24 cellular contexts compared by ENCODE assay signal in the genomic region with DNA sequence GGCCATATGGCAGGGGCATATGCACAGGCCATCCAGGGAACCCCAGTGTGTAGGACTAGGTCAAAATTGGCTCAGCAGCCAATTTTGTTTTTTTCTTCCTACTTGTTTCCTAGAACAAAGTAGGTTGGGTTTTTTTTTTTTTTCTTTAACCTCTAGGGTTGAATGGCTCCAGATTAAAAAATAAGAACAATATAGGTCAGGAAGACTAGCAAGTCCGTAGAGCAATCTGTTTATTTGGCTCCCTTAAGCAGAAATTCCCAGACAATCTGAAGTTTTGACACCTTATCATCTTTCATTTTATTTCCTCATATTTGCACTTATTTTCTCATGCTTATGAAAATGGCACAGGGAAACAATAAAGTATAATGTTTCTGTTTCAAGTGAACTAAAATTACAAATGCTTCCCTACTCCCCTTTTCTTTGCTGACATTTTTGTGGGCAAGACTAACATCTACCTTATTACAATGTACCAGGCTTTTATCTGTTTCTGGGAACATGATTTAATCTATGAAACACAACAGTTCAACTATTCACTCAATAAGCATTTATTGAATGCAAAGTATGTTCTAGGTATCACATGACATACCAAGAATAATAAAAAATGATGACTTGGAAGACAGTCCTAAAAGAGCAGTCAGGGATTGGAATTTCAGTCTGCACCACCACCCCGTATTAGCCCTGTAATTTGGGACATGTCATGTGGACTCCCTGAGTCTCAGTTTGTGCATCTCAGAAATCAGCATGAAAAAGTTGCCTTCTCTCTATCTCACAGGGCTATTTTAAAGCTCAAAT. TPM values are rescaled to one million over a fixed set of nuclear protein-coding genes. Genes with fewer than 3 reads are reported as not detected.
DNase-seq lines count a peak whose midpoint lies in the region; ATAC-seq and TF ChIP-seq lines count a peak whose summit lies in the region.
"Had no signal": no experiment of that assay in that cellular context is flagged by ENCODE, and none has a peak within 500 bp of the region (broad histone marks: within the 10 kb centered on the region; RNA-seq: fewer than 3 reads in every experiment).

No MANE protein-coding gene starts in this region.

- no peak for TF ChIP-seq RAD21 in SK-N-SH (IDR thresholded peaks at IDR 0.05; ENCODE audit: low read length)

- no peaks in the 10 kb centered on the region for H4K20me1 ChIP-seq in SK-N-SH (ENCODE audit: insufficient read depth)

- no peaks in the 10 kb centered on the region for H3K79me2 ChIP-seq in SK-N-SH (ENCODE audit: insufficient read depth)

- H3K4me1 ChIP-seq in SK-N-SH (ENCODE audit: control insufficient read depth in 1 of 2, insufficient read depth in 2 of 2, low read depth in 1 of 2, low read length in 1 of 2) (no peaks in the 10 kb centered on the region), SJSA1 (replicated peaks) (peaks cover 18% of the 10 kb centered on the region), suprapubic skin (no peaks in the 10 kb centered on the region)
- H3K4me1 ChIP-seq: A549, upper lobe of left lung had no signal

- H3K9me2 ChIP-seq in SK-N-SH = no peaks in the 10 kb centered on the region

- TF ChIP-seq CTCF in SK-N-SH (IDR thresholded peaks at IDR 0.05) = no peak
- no peak for TF ChIP-seq CTCF in fibroblast of the aortic adventitia (IDR thresholded peaks at IDR 0.05; ENCODE audit: insufficient read depth, low read length)
- TF ChIP-seq CTCF in suprapubic skin (IDR thresholded peaks at IDR 0.05) = no peak

- 23% methylated on average over 2 of the region's 2 CpGs for WGBS in SK-N-SH (ENCODE audit: low lambda C conversion rate)
- 62% methylated on average over 2 of the region's 2 CpGs for WGBS in suprapubic skin

- H3K27me3 ChIP-seq in SK-N-SH (ENCODE audit: insufficient read depth) (no peaks in the 10 kb centered on the region), SJSA1 (replicated peaks) (no peaks in the 10 kb centered on the region), suprapubic skin (no peaks in the 10 kb centered on the region)
- H3K27me3 ChIP-seq: upper lobe of left lung had no signal

- H3K9me3 ChIP-seq in SK-N-SH (no peaks in the 10 kb centered on the region), SJSA1 (replicated peaks) (no peaks in the 10 kb centered on the region), suprapubic skin (no peaks in the 10 kb centered on the region)
- H3K9me3 ChIP-seq: A549, upper lobe of left lung had no signal

- H2AFZ ChIP-seq in SK-N-SH (ENCODE audit: low read depth) = no peak overlapping the region

- CTCF ChIA-PET in SK-N-SH (lab: Yijun Ruan, JAX) = no interaction called here

- H3K36me3 ChIP-seq in SK-N-SH (replicated peaks in 1 of 2; ENCODE audit: control insufficient read depth in 1 of 2, insufficient read depth in 2 of 2, low read length in 1 of 2) (no peaks in the 10 kb centered on the region), SJSA1 (no peaks in the 10 kb centered on the region), suprapubic skin (no peaks in the 10 kb centered on the region)
- H3K36me3 ChIP-seq: upper lobe of left lung had no signal

- POLR2A ChIA-PET in SK-N-SH (lab: Yijun Ruan, JAX) = no interaction called here

- H3K9ac ChIP-seq in SK-N-SH = no peak overlapping the region

- no peak overlapping the region for H3K4me2 ChIP-seq in SK-N-SH
- H3K4me2 ChIP-seq: A549 had no signal

- TF ChIP-seq EP300 in SK-N-SH (IDR thresholded peaks at IDR 0.05; ENCODE audit: borderline replicate concordance in 1 of 2, low read depth in 1 of 2, low read length in 1 of 2) (no peak), suprapubic skin (IDR thresholded peaks at IDR 0.05) (no peak)

- no peaks in the 10 kb centered on the region for H3F3A ChIP-seq in SK-N-SH (replicated peaks; ENCODE audit: insufficient read depth)

- no peak overlapping the region for H3K4me3 ChIP-seq in SK-N-SH (ENCODE audit: low read depth in 2 of 2, low read length in 1 of 2)
- H3K4me3 ChIP-seq in SJSA1 = no peak overlapping the region
- H3K4me3 ChIP-seq in fibroblast of the aortic adventitia (ENCODE audit: low read depth, low read length) = no peak overlapping the region
- no peak overlapping the region for H3K4me3 ChIP-seq in suprapubic skin
- H3K4me3 ChIP-seq: A549, upper lobe of left lung had no signal

- peak; percentile 40; the same call in 2 of the 3 replicates for ATAC-seq in SK-N-SH treated with all-trans-retinoic acid at 6 μM for 48 hours
- ATAC-seq: A549; activated CD4-positive, CD25-positive, alpha-beta regulatory T cell treated with anti-CD3 and anti-CD28 coated beads, Interleukin-2, amount 50 U/mL, for 24 hours; T-helper 17 cell had no signal

- no peak for DNase-seq in SK-N-SH
- peak in 1 of 2 experiments; percentile 50 for DNase-seq in SJSA1 (ENCODE audit: low read depth in 1 of 2, low spot score in 2 of 2)
- DNase-seq in fibroblast of the aortic adventitia (ENCODE audit: low read depth) = peak; percentile 67
- DNase-seq in suprapubic skin (ENCODE audit: low spot score in 2 of 2) = no peak
- DNase-seq in hippocampal formation (lab: John Stamatoyannopoulos, UW) = no peak
- no peak for DNase-seq in NCI-H128 (lab: John Stamatoyannopoulos, UW; ENCODE audit: unreplicated experiment)
- DNase-seq in HUDEP-2 (lab: John Stamatoyannopoulos, UW; ENCODE audit: unreplicated experiment in 76 of 76) = no peak
- DNase-seq: CD4-positive, alpha-beta memory T cell; DND-41; glutamatergic neuron; islet precursor cell; NCI-H187; NCI-H510A; SHP77; stimulated activated CD4-positive, alpha-beta T cell treated with anti-CD3 and anti-CD28 coated beads, Interleukin-15, amount 100 ng/mL, for 24 hours; stimulated activated naive CD4-positive, alpha-beta T cell; T-helper 17 cell; upper lobe of left lung had no signal

- TF ChIP-seq POLR2A in suprapubic skin (IDR thresholded peaks at IDR 0.05) = no peak

- H3K27ac ChIP-seq in SK-N-SH (ENCODE audit: low read depth in 2 of 2, low read length in 1 of 2) = no peak overlapping the region
- H3K27ac ChIP-seq in SJSA1 = peak overlapping the region; percentile 29
- peak overlapping the region; percentile 40 for H3K27ac ChIP-seq in suprapubic skin
- H3K27ac ChIP-seq: A549, epithelial cell of prostate, upper lobe of left lung had no signal

TF ChIP-seq in SK-N-SH treated with all-trans-retinoic acid at 6 μM for 48 hours, 23 proteins besides CTCF, POLR2A, EP300 and RAD21:
- TF ChIP-seq TOX (CRISPR knock-in tag; IDR thresholded peaks at IDR 0.05; ENCODE audit: borderline replicate concordance) (no peak), CSRNP3 (CRISPR knock-in tag; IDR thresholded peaks at IDR 0.05) (no peak), BACH2 (CRISPR knock-in tag; IDR thresholded peaks at IDR 0.05; ENCODE audit: borderline replicate concordance) (no peak), ZFP3 (CRISPR knock-in tag; IDR thresholded peaks at IDR 0.05) (no peak), TCF4 (CRISPR knock-in tag; IDR thresholded peaks at IDR 0.05; ENCODE audit: borderline replicate concordance) (no peak), RARB (CRISPR knock-in tag; IDR thresholded peaks at IDR 0.05) (no peak), OSR1 (CRISPR knock-in tag; IDR thresholded peaks at IDR 0.05) (no peak)

TF ChIP-seq in SK-N-SH, 30 proteins besides CTCF, POLR2A, EP300 and RAD21 (continues in another document):
- TF ChIP-seq MAX (IDR thresholded peaks at IDR 0.05; ENCODE audit: low read depth) = no peak
- no peak for TF ChIP-seq USF1 (IDR thresholded peaks at IDR 0.05; ENCODE audit: borderline replicate concordance, low read depth)
- TF ChIP-seq POLR2AphosphoS5 (IDR thresholded peaks at IDR 0.05; ENCODE audit: low read depth, low read length) = no peak
- no peak for TF ChIP-seq FOXJ3 (CRISPR knock-in tag; IDR thresholded peaks at IDR 0.05)
- TF ChIP-seq, protein P1, sequence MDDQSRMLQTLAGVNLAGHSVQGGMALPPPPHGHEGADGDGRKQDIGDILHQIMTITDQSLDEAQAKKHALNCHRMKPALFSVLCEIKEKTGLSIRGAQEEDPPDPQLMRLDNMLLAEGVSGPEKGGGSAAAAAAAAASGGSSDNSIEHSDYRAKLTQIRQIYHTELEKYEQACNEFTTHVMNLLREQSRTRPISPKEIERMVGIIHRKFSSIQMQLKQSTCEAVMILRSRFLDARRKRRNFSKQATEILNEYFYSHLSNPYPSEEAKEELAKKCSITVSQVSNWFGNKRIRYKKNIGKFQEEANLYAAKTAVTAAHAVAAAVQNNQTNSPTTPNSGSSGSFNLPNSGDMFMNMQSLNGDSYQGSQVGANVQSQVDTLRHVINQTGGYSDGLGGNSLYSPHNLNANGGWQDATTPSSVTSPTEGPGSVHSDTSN (IDR thresholded peaks at IDR 0.05) = no peak
- TF ChIP-seq FOSL2 (IDR thresholded peaks at IDR 0.05; ENCODE audit: borderline replicate concordance, low read depth) = no peak
- no peak for TF ChIP-seq GATA2 (CRISPR knock-in tag; IDR thresholded peaks at IDR 0.05)
- TF ChIP-seq, protein P2, sequence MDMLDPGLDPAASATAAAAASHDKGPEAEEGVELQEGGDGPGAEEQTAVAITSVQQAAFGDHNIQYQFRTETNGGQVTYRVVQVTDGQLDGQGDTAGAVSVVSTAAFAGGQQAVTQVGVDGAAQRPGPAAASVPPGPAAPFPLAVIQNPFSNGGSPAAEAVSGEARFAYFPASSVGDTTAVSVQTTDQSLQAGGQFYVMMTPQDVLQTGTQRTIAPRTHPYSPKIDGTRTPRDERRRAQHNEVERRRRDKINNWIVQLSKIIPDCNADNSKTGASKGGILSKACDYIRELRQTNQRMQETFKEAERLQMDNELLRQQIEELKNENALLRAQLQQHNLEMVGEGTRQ (IDR thresholded peaks at IDR 0.05; ENCODE audit: borderline replicate concordance, low read depth, low read length) = no peak
- TF ChIP-seq RFX5 (IDR thresholded peaks at IDR 0.05; ENCODE audit: low read length) = no peak

RNA-seq across cellular contexts. Expression of gene TLR4, which starts 30.5 kb away (rescaled TPM):
- polyA plus RNA-seq in SK-N-SH (2012; rRNA removed) = 0.85 and 1.2 TPM in 2 replicates
- 1.2 and 1.4 TPM in 2 replicates for polyA plus RNA-seq in SK-N-SH (2012; cell fraction: cytosol; rRNA removed)
- 0.47 and 1.2 TPM in 2 replicates for polyA plus RNA-seq in SK-N-SH (2012; cell fraction: nucleus; rRNA removed)
- 19.5 and 27.3 TPM in 2 replicates for total RNA-seq in SJSA1 (2014; rRNA removed; shearing (Covaris generic))
- 4.8 and 16.8 TPM in 2 replicates for total RNA-seq in fibroblast of the aortic adventitia (ENCODE audit: low replicate concordance)
- 10 to 100 TPM in 1 of 4 donors, 1 to 10 TPM in 3; 3.4 to 10.5 (median 6.5) TPM for total RNA-seq in suprapubic skin
- total RNA-seq: activated T-helper 2 cell treated with anti-CD3 and anti-CD28 coated beads, Interferon-gamma antibody, Interleukin-2, Interleukin-4, amounts not matched to agents 10 μg/mL and 5 μg/mL and 100 μg/mL, durations not matched to agents 14 hours and 24 hours and 36 hours; MCF 10A had no signal

Comparison
In these comparisons a context has a peak if more than half of its experiments do, and no peak if none do; other contexts are left out.
1. H3K27ac ChIP-seq: peak in SJSA1 (single experiment) and suprapubic skin (single experiment); none in SK-N-SH (0 of 2).